ENCODE assay signal across 19 cellular contexts in genomic region chrX:35561985-35562384, GRCh38.
"Had no signal": no experiment of that assay in that cellular context is flagged by ENCODE, and none has a peak within 500 bp of the region (broad histone marks: within the 10 kb centered on the region; RNA-seq: fewer than 3 reads in every experiment).

No MANE protein-coding gene starts in this region.

- H3K4me3 ChIP-seq: dorsolateral prefrontal cortex, heart right ventricle, mucosa of descending colon, right atrium auricular region, sigmoid colon, skin epidermis, uterus had no signal

- H3K27me3 ChIP-seq: heart right ventricle, right atrium auricular region, sigmoid colon, uterus had no signal

- H3K36me3 ChIP-seq: heart right ventricle, right atrium auricular region, sigmoid colon, uterus had no signal

- DNase-seq: cortex of kidney; dorsolateral prefrontal cortex; effector CD8-positive, alpha-beta T cell; heart right ventricle; hypothalamus; left colon; mammary epithelial cell; mucosa of descending colon; naive thymus-derived CD8-positive, alpha-beta T cell; sigmoid colon; stimulated activated CD4-positive, alpha-beta T cell treated with anti-CD3 and anti-CD28 coated beads, Interleukin-2, amount 100 ng/mL, for 24 hours; stimulated activated CD4-positive, alpha-beta T cell treated with anti-CD3 and anti-CD28 coated beads, Interleukin-4, amount 100 ng/mL, for 4 hours; stimulated activated naive B cell treated with anti-CD40 and anti-IgM and Interleukin-4, amounts not matched to agents 10 μg/mL and 1 μg/mL and 100 μg/mL, for 72 hours; stimulated activated naive CD8-positive, alpha-beta T cell treated with anti-CD3 and anti-CD28 coated beads, Interleukin-15, amount 100 ng/mL, for 72 hours; substantia nigra; uterus had no signal

- H3K4me1 ChIP-seq: heart right ventricle, right atrium auricular region, sigmoid colon, uterus had no signal

- FAIRE-seq: frontal cortex had no signal

- H3K9me3 ChIP-seq: heart right ventricle, mucosa of descending colon, right atrium auricular region, sigmoid colon, uterus had no signal

- H3K27ac ChIP-seq: dorsolateral prefrontal cortex, heart right ventricle, right atrium auricular region, sigmoid colon, skin epidermis, uterus had no signal

- ATAC-seq: heart right ventricle; left colon; mucosa of descending colon; naive thymus-derived CD8-positive, alpha-beta T cell; stimulated activated naive B cell treated with anti-CD40 and anti-IgM and Interleukin-4, amounts not matched to agents 10 μg/mL and 1 μg/mL and 100 μg/mL, for 72 hours; stimulated activated naive CD8-positive, alpha-beta T cell treated with anti-CD3 and anti-CD28 coated beads, Interleukin-15, amount 100 ng/mL, for 72 hours had no signal
